8 cellular contexts compared by ENCODE assay signal in the genomic region with DNA sequence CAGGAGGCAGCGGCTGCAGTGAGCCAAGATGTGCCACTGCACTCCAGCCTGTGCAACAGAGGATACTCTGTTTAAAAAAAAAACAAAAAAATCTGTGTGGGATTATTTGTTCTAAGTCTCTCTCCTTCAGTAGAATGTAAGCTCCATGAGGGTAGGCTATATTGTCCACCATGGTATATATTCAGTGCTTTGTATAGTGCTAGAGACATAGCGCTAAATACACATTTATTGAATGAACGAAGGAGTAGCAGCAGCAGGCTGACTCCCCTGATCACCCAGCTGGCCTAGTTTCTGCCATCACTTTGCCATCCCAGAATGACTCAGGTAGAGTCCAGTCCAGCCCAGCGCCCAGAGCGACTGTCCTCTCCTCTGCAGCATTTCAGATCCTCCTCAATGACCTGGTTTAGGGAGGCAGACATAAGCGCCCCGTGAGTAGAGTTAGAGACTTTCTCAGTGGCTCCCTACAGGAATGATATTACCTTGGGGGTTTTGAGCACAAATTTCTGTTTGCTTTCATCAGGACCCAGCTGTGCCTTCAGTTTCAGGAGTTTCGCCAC. TPM values are rescaled to one million over a fixed set of nuclear protein-coding genes. Genes with fewer than 3 reads are reported as not detected.
DNase-seq lines count a peak whose midpoint lies in the region; ATAC-seq and TF ChIP-seq lines count a peak whose summit lies in the region.

No MANE protein-coding gene starts in this region.

- H3K4me3 ChIP-seq in PC-3 (ENCODE audit: low read length) = peak overlapping the region; percentile 92

- DNase-seq in PC-3 (peak; percentile 12), progenitor cell of endocrine pancreas (ENCODE audit: low spot score, unreplicated experiment) (no peak), T-helper 9 cell (no peak), posterior vena cava (ENCODE audit: low spot score) (no peak), KBM-7 (no peak)

- no peaks in the 10 kb centered on the region for H3K9me3 Mint-ChIP-seq in progenitor cell of endocrine pancreas (ENCODE audit: low read depth)

- POLR2A ChIA-PET in PC-3 (lab: Charles Lee; ENCODE audit: unreplicated experiment) = interaction anchor here (0.6 to 0.9 kb wide), 5 partner anchors 10 to 345 kb away, joined by 4 to 8 read pairs (median 4); a partner anchor contains a TSS

- in situ Hi-C loops in KBM-7 (cut with MboI; ENCODE audit: low pct_unique_long_range_greater_than_20kb, low sequenced_read_pairs) = no loop called here

- H3K9ac ChIP-seq in PC-3 (ENCODE audit: low read length) = peak overlapping the region; percentile 96

- H2AFZ ChIP-seq in PC-3 (ENCODE audit: low read length) = peak overlapping the region; percentile 82; the same call in 1 of the 2 replicates

- no peaks in the 10 kb centered on the region for H3K9me3 ChIP-seq in PC-3 (ENCODE audit: low read length)

- no peaks in the 10 kb centered on the region for H3K27me3 ChIP-seq in PC-3 (ENCODE audit: low read length)

- peak; percentile 3 for ATAC-seq in GM21515 (IDR thresholded peaks at IDR 0.05; ENCODE audit: unreplicated experiment)
- ATAC-seq in PC-3 = peak; percentile 10; the same call in 1 of the 2 replicates
- peak; percentile 3 for ATAC-seq in esophagus mucosa
- ATAC-seq in GM21723 (IDR thresholded peaks at IDR 0.05; ENCODE audit: unreplicated experiment) = no peak

- peak overlapping the region; percentile 71 for H3K27ac ChIP-seq in PC-3 (ENCODE audit: low read length)

- H3K4me1 Mint-ChIP-seq in progenitor cell of endocrine pancreas (ENCODE audit: low read depth) = peaks cover 21% of the 10 kb centered on the region

- peaks cover 6% of the 10 kb centered on the region; the same call in 1 of the 2 replicates for H3K36me3 ChIP-seq in PC-3 (ENCODE audit: low read depth, low read length)

- H4K20me1 ChIP-seq in PC-3 (ENCODE audit: low read length) = no peaks in the 10 kb centered on the region

- CTCF ChIA-PET in PC-3 (lab: Charles Lee) = interaction anchor here (0.5 to 0.7 kb wide), 2 partner anchors 31 to 143 kb away, joined by 3 read pairs; a partner anchor contains a TSS

- H3K27me3 Mint-ChIP-seq in progenitor cell of endocrine pancreas = no peaks in the 10 kb centered on the region

- H3K4me3 Mint-ChIP-seq in progenitor cell of endocrine pancreas (ENCODE audit: low read depth) = peak overlapping the region; percentile 97

- H3K9me2 ChIP-seq in PC-3 (replicated peaks; ENCODE audit: low read length) = no peaks in the 10 kb centered on the region

- peaks cover 7% of the 10 kb centered on the region; the same call in 1 of the 2 replicates for H3K4me1 ChIP-seq in PC-3 (ENCODE audit: insufficient read depth, low read length)

- TSS peak; percentile 64 for BruUV-seq in PC-3 (replicated peaks; lab: Mats Ljungman, UMichigan)

- peaks cover 13% of the 10 kb centered on the region for H3K36me3 Mint-ChIP-seq in progenitor cell of endocrine pancreas (ENCODE audit: insufficient read depth)

- peaks cover 62% of the 10 kb centered on the region for H3K79me2 ChIP-seq in PC-3 (ENCODE audit: low read length)

- peak overlapping the region; percentile 85 for H3K4me2 ChIP-seq in PC-3 (ENCODE audit: low read length)

- TF ChIP-seq CTCF in PC-3 (conservative IDR thresholded peaks at IDR 0.05; ENCODE audit: low read depth, low read length) (no peak), progenitor cell of endocrine pancreas (IDR thresholded peaks at IDR 0.05; ENCODE audit: unreplicated experiment) (no peak)

- H3F3A ChIP-seq in PC-3 (ENCODE audit: low read length, unreplicated experiment) = no peaks in the 10 kb centered on the region

- peak overlapping the region; percentile 94 for H3K27ac Mint-ChIP-seq in progenitor cell of endocrine pancreas

- intact Hi-C loops in PC-3 (cut with micrococcal nuclease) = no loop called here
- intact Hi-C loops in posterior vena cava (cut with DNase I) = no loop called here

RNA-seq across cellular contexts. Expression of a gene that starts 0.7 kb away (rescaled TPM):
- total RNA-seq in PC-3 (2014; rRNA removed) = 76.1 and 87.1 TPM in 2 replicates
- total RNA-seq in esophagus mucosa = 43.0 TPM
- 77.7 and 78.9 TPM in 2 replicates for total RNA-seq in progenitor cell of endocrine pancreas
- 10 to 100 TPM; 38.0 to 48.2 TPM for total RNA-seq in posterior vena cava

RNA-seq across cellular contexts. Expression of a gene that starts 0.8 kb away (rescaled TPM):
- total RNA-seq in PC-3 (2014; rRNA removed) = 23.3 and 29.7 TPM in 2 replicates
- total RNA-seq in esophagus mucosa = 14.0 TPM
- 44.7 and 47.5 TPM in 2 replicates for total RNA-seq in progenitor cell of endocrine pancreas
- 10 to 100 TPM; 16.8 to 19.2 TPM for total RNA-seq in posterior vena cava

RNA-seq across cellular contexts. Expression of a gene that starts 9.8 kb away (rescaled TPM):
- 28.2 and 36.8 TPM in 2 replicates for total RNA-seq in PC-3 (2014; rRNA removed)
- total RNA-seq in esophagus mucosa = 39.7 TPM
- total RNA-seq in progenitor cell of endocrine pancreas = 67.6 and 67.7 TPM in 2 replicates
- 10 to 100 TPM; 31.8 to 34.9 TPM for total RNA-seq in posterior vena cava

RNA-seq across cellular contexts. Expression of a gene that starts 17.1 kb away (rescaled TPM):
- total RNA-seq in PC-3 (2014; rRNA removed) (0.75 and 1.1 TPM in 2 replicates), esophagus mucosa (0.44 TPM), progenitor cell of endocrine pancreas (3.1 and 4.0 TPM in 2 replicates), posterior vena cava (under 1 TPM; 0.52 to 0.56 TPM)

RNA-seq across cellular contexts. Expression of a gene that starts 25.8 kb away (rescaled TPM):
- total RNA-seq in PC-3 (2014; rRNA removed) (21.2 and 27.2 TPM in 2 replicates), esophagus mucosa (19.7 TPM), progenitor cell of endocrine pancreas (26.0 and 26.9 TPM in 2 replicates), posterior vena cava (10 to 100 TPM; 13.0 to 14.9 TPM)
